In the genomic region with DNA sequence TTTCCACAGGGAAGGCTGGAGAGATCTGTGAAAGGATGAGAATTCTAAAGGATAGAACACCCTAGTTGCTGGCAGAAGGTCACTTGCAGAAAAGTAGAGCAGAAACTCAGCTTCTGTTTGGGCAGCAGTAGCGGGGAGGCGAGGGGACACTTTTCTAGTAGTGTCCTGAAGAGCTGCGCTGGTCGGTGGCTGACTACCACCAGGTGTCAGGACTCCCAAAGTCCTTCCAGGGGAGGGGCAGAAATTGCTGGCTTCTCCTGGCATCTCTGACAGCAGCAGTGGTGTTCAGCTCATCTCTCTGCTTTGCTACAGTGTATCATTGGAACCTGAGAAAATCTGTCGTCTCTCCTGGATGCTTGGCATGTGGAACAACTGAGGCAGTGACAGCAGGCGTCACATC, we compare ENCODE assay signal across 16 cellular contexts.
DNase-seq lines count a peak whose midpoint lies in the region; TF ChIP-seq lines count a peak whose summit lies in the region.
"Had no signal": no experiment of that assay in that cellular context is flagged by ENCODE, and none has a peak within 500 bp of the region (broad histone marks: within the 10 kb centered on the region; RNA-seq: fewer than 3 reads in every experiment).

No MANE protein-coding gene starts in this region.

- H3K4me3 ChIP-seq in OCI-LY3 (ENCODE audit: low read length) (no peak overlapping the region), neuronal stem cell (ENCODE audit: low read length in 2 of 2) (no peak overlapping the region)
- H3K4me3 ChIP-seq: cardiac muscle cell, esophagus squamous epithelium, lower lobe of right lung, thoracic aorta had no signal

- H3K9me3 Mint-ChIP-seq in Calu3 (ENCODE audit: low read depth, unreplicated experiment), result no peaks in the 10 kb centered on the region
- H3K9me3 Mint-ChIP-seq: CD8-positive, alpha-beta memory T cell had no signal

- no peak overlapping the region for H2BK5ac ChIP-seq in neuronal stem cell (ENCODE audit: low read length)

- BruUV-seq in Calu3 (replicated peaks; lab: Mats Ljungman, UMichigan), result no TSS peak

- no peak overlapping the region for H3K14ac ChIP-seq in neuronal stem cell (ENCODE audit: low read length)

- H4K91ac ChIP-seq in neuronal stem cell (ENCODE audit: low read depth, low read length, poor library complexity), result no peak overlapping the region

- H2BK12ac ChIP-seq in neuronal stem cell (ENCODE audit: low read length), result no peak overlapping the region

- WGBS in neuronal stem cell (ENCODE audit: extremely low coverage in 2 of 2, insufficient read length in 2 of 2, insufficient replicate concordance in 1 of 2), 2 donors, result no CpG with 5 or more reads among the region's 6 CpGs

- no peak for TF ChIP-seq POLR2A in erythroblast (IDR thresholded peaks at IDR 0.05; ENCODE audit: low read length)

- H3K23ac ChIP-seq in neuronal stem cell (ENCODE audit: low read depth, low read length, poor library complexity), result no peak overlapping the region

- intact Hi-C loops in head of caudate nucleus (cut with DNase I), result no loop called here
- intact Hi-C loops in Calu3 (cut with micrococcal nuclease; ENCODE audit: unreplicated experiment), result no loop called here

- no peak overlapping the region for H3K27ac Mint-ChIP-seq in Calu3 (ENCODE audit: unreplicated experiment)

- CTCF ChIA-PET in Calu3 (lab: Charles Lee), result no interaction called here

- H3K36me3 ChIP-seq in OCI-LY3 (replicated peaks; ENCODE audit: low read depth, low read length), result no peaks in the 10 kb centered on the region
- H3K36me3 ChIP-seq in neuronal stem cell (replicated peaks in 1 of 2; ENCODE audit: control insufficient read depth in 2 of 2, insufficient read depth in 2 of 2, low read length in 2 of 2), result no peaks in the 10 kb centered on the region
- H3K36me3 ChIP-seq: cardiac muscle cell, esophagus squamous epithelium, lower lobe of right lung, thoracic aorta had no signal

- peak overlapping the region; percentile 1 for H3K18ac ChIP-seq in neuronal stem cell (ENCODE audit: low read length)

- no peak overlapping the region for H3K9ac ChIP-seq in OCI-LY3 (ENCODE audit: low read length)
- H3K9ac ChIP-seq in neuronal stem cell (ENCODE audit: low read depth, low read length, poor library complexity), result no peak overlapping the region

- no peaks in the 10 kb centered on the region for H3K27me3 Mint-ChIP-seq in Calu3 (ENCODE audit: unreplicated experiment)
- H3K27me3 Mint-ChIP-seq: CD8-positive, alpha-beta memory T cell had no signal

- H3K79me2 ChIP-seq in OCI-LY3 (ENCODE audit: low read length), result no peaks in the 10 kb centered on the region

- H2AFZ ChIP-seq in OCI-LY3 (ENCODE audit: low read depth, low read length), result no peak overlapping the region
- peak overlapping the region; percentile 69 for H2AFZ ChIP-seq in neuronal stem cell (ENCODE audit: low read length)

- peak overlapping the region; percentile 55 for H3K4me2 ChIP-seq in OCI-LY3 (ENCODE audit: low read length)
- H3K4me2 ChIP-seq in neuronal stem cell (ENCODE audit: insufficient read depth, low read length, poor library complexity, severe bottlenecking), result no peak overlapping the region

- H3K36me3 Mint-ChIP-seq in Calu3 (ENCODE audit: insufficient read depth, unreplicated experiment), result peaks cover 9% of the 10 kb centered on the region

- H3K4me1 ChIP-seq in OCI-LY3 (ENCODE audit: low read length), result peaks cover 23% of the 10 kb centered on the region
- peaks cover 4 to 11% of the 10 kb centered on the region in 2 donors for H3K4me1 ChIP-seq in neuronal stem cell (ENCODE audit: control insufficient read depth in 2 of 2, insufficient read depth in 1 of 2, low read depth in 1 of 2, low read length in 2 of 2)
- H3K4me1 ChIP-seq: esophagus squamous epithelium, lower lobe of right lung had no signal

- no peak overlapping the region for H2AK5ac ChIP-seq in neuronal stem cell (ENCODE audit: low read depth, low read length)

- no peak overlapping the region for H2BK120ac ChIP-seq in neuronal stem cell (ENCODE audit: low read depth, low read length)

- no peaks in the 10 kb centered on the region for H3K9me3 ChIP-seq in OCI-LY3 (ENCODE audit: insufficient read depth, low read length)
- H3K9me3 ChIP-seq in neuronal stem cell (replicated peaks in 1 of 2; ENCODE audit: control insufficient read depth in 2 of 2, insufficient read depth in 1 of 2, low read depth in 1 of 2, low read length in 2 of 2), result no peaks in the 10 kb centered on the region
- H3K9me3 ChIP-seq: esophagus squamous epithelium, lower lobe of right lung, thoracic aorta had no signal

- H3K4ac ChIP-seq in neuronal stem cell (ENCODE audit: low read length), result no peak overlapping the region

- H3K4me3 Mint-ChIP-seq in Calu3 (ENCODE audit: low read depth, unreplicated experiment), result no peak overlapping the region
- H3K4me3 Mint-ChIP-seq: CD8-positive, alpha-beta memory T cell had no signal

- TF ChIP-seq CTCF in OCI-LY3 (IDR thresholded peaks at IDR 0.05; ENCODE audit: low read depth, low read length) (no peak), Calu3 (IDR thresholded peaks at IDR 0.05; ENCODE audit: unreplicated experiment) (no peak)

- no peak overlapping the region for H2BK15ac ChIP-seq in neuronal stem cell (ENCODE audit: low read length)

- H3K27me3 ChIP-seq in OCI-LY3 (ENCODE audit: low read depth, low read length), result no peaks in the 10 kb centered on the region
- no peaks in the 10 kb centered on the region for H3K27me3 ChIP-seq in neuronal stem cell (ENCODE audit: control insufficient read depth in 3 of 3, insufficient read depth in 3 of 3, low read depth in 1 of 3, low read length in 3 of 3)
- H3K27me3 ChIP-seq: cardiac muscle cell, esophagus squamous epithelium had no signal

- H3K4me1 Mint-ChIP-seq in Calu3 (ENCODE audit: low read depth, unreplicated experiment), result no peaks in the 10 kb centered on the region

- H3K79me1 ChIP-seq in neuronal stem cell (ENCODE audit: low read depth, low read length), result no peaks in the 10 kb centered on the region

- DNase-seq in ELR (ENCODE audit: low read depth) (peak; percentile 21), erythroblast (lab: John Stamatoyannopoulos, UW) (peak; percentile 11 to 16), neuronal stem cell (ENCODE audit: low spot score) (no peak), head of caudate nucleus (no peak), Calu3 (no peak)
- DNase-seq in activated naive CD4-positive, alpha-beta T cell treated with anti-CD3 and anti-CD28 coated beads, Interleukin-2, amount 50 U/mL, for 16 hours, result no peak
- DNase-seq: activated CD4-positive, alpha-beta T cell treated with anti-CD3 and anti-CD28 coated beads, Interleukin-2, amount 50 U/mL, for 1 hour; activated CD8-positive, alpha-beta memory T cell treated with anti-CD3 and anti-CD28 coated beads, Interleukin-2, amount 50 U/mL, for 4 hours; activated effector memory CD4-positive, alpha-beta T cell treated with anti-CD3 and anti-CD28 coated beads, Interleukin-2, amount 50 U/mL, for 16 hours; CD8-positive, alpha-beta memory T cell; esophagus squamous epithelium; lower lobe of right lung; SW 1271 had no signal

- H4K8ac ChIP-seq in neuronal stem cell (ENCODE audit: low read depth, low read length), result no peak overlapping the region

- no peak overlapping the region for H3K27ac ChIP-seq in OCI-LY3 (ENCODE audit: low read length)
- no peak overlapping the region for H3K27ac ChIP-seq in neuronal stem cell (replicated peaks; ENCODE audit: low read length)
- H3K27ac ChIP-seq: cardiac muscle cell, esophagus squamous epithelium, lower lobe of right lung, thoracic aorta had no signal

- no peaks in the 10 kb centered on the region for H4K20me1 ChIP-seq in OCI-LY3 (ENCODE audit: insufficient read depth, low read length)

Comparison
In these comparisons a context has a peak if more than half of its experiments do, and no peak if none do; other contexts are left out.
1. DNase-seq: peak in ELR (single experiment) and erythroblast (2 of 2); none in neuronal stem cell (single experiment), head of caudate nucleus (0 of 42), Calu3 (single experiment) and activated naive CD4-positive, alpha-beta T cell treated with anti-CD3 and anti-CD28 coated beads, Interleukin-2, amount 50 U/mL, for 16 hours (single experiment).